In genomic region chr17:35588196-35588920, GRCh38 we compare ENCODE assay signal across 9 cellular contexts. TPM values are rescaled to one million over a fixed set of nuclear protein-coding genes. Genes with fewer than 3 reads are reported as not detected.
A peak's percentile ranks its signal among the peaks of the same experiment; 100 is the strongest.
DNase-seq lines count a peak whose midpoint lies in the region; ATAC-seq, FAIRE-seq and TF ChIP-seq lines count a peak whose summit lies in the region.
"Had no signal": no experiment of that assay in that cellular context is flagged by ENCODE, and none has a peak within 500 bp of the region (broad histone marks: within the 10 kb centered on the region; RNA-seq: fewer than 3 reads in every experiment).

No MANE protein-coding gene starts in this region.

- TF ChIP-seq CTCF in gastroesophageal sphincter (IDR thresholded peaks at IDR 0.05) = no peak
- no peak for TF ChIP-seq CTCF in smooth muscle cell (IDR thresholded peaks at IDR 0.05; ENCODE audit: borderline replicate concordance, insufficient read depth, poor library complexity, severe bottlenecking)

- H3K27me3 Mint-ChIP-seq in activated naive CD4-positive, alpha-beta T cell treated with anti-CD3 and anti-CD28 coated beads for 36 hours (ENCODE audit: low read depth) = no peaks in the 10 kb centered on the region
- peaks cover 8% of the 10 kb centered on the region for H3K27me3 Mint-ChIP-seq in T-helper 2 cell treated with Interferon-gamma antibody and Interleukin-4, amounts not matched to agents 5 μg/mL and 100 μg/mL, for 36 hours (ENCODE audit: low read depth)

- H3K4me2 ChIP-seq in smooth muscle cell = peak overlapping the region; percentile 89

- peaks cover 29% of the 10 kb centered on the region for H3K4me1 Mint-ChIP-seq in activated naive CD4-positive, alpha-beta T cell treated with anti-CD3 and anti-CD28 coated beads for 36 hours (ENCODE audit: low read depth)
- peaks cover 25% of the 10 kb centered on the region for H3K4me1 Mint-ChIP-seq in T-helper 2 cell treated with Interferon-gamma antibody and Interleukin-4, amounts not matched to agents 5 μg/mL and 100 μg/mL, for 36 hours (ENCODE audit: low read depth)

- CTCF ChIA-PET in activated naive CD4-positive, alpha-beta T cell treated with anti-CD3 and anti-CD28 coated beads for 36 hours (lab: Charles Lee) = interaction anchor here (0.9 to 1.6 kb wide), 7 partner anchors 8 to 159 kb away, joined by 3 to 5 read pairs (median 3); no protein-coding TSS in a partner anchor

- DNase-seq in activated naive CD4-positive, alpha-beta T cell treated with anti-CD3 and anti-CD28 coated beads for 36 hours = peak; percentile 43
- no peak for DNase-seq in activated naive CD4-positive, alpha-beta T cell (lab: John Stamatoyannopoulos, UW)
- no peak for DNase-seq in T-helper 2 cell treated with Interferon-gamma antibody and Interleukin-4, amounts not matched to agents 5 μg/mL and 100 μg/mL, for 36 hours (ENCODE audit: low spot score)
- no peak for DNase-seq in smooth muscle cell (lab: John Stamatoyannopoulos, UW; ENCODE audit: unreplicated experiment)
- DNase-seq in frontal cortex (ENCODE audit: low spot score in 2 of 2) = no peak

- peaks cover 8% of the 10 kb centered on the region for H3K36me3 Mint-ChIP-seq in activated naive CD4-positive, alpha-beta T cell treated with anti-CD3 and anti-CD28 coated beads for 36 hours (ENCODE audit: low read depth)
- peaks cover 8% of the 10 kb centered on the region for H3K36me3 Mint-ChIP-seq in T-helper 2 cell treated with Interferon-gamma antibody and Interleukin-4, amounts not matched to agents 5 μg/mL and 100 μg/mL, for 36 hours (ENCODE audit: low read depth)

- WGBS in gastroesophageal sphincter (ENCODE audit: low coverage in 1 of 2), 2 donors = 59 to 61% methylated on average over 12 of the region's 12 CpGs
- 37% methylated on average over 12 of the region's 12 CpGs for WGBS in smooth muscle cell (ENCODE audit: low lambda C conversion rate)

- H3K4me3 Mint-ChIP-seq in activated naive CD4-positive, alpha-beta T cell treated with anti-CD3 and anti-CD28 coated beads for 36 hours = peak overlapping the region; percentile 97
- H3K4me3 Mint-ChIP-seq in T-helper 2 cell treated with Interferon-gamma antibody and Interleukin-4, amounts not matched to agents 5 μg/mL and 100 μg/mL, for 36 hours = peak overlapping the region; percentile 95

- no peak for TF ChIP-seq POLR2A in gastroesophageal sphincter (IDR thresholded peaks at IDR 0.05)

- intact Hi-C loops in activated naive CD4-positive, alpha-beta T cell treated with anti-CD3 and anti-CD28 coated beads for 36 hours (cut with micrococcal nuclease) = loop anchor here (1.0 to 5.0 kb wide), 2 partner anchors 214 to 276 kb away; no protein-coding TSS in a partner anchor

- H3K4me3 ChIP-seq in gastroesophageal sphincter (peak overlapping the region; percentile 71 to 99), smooth muscle cell (peak overlapping the region; percentile 80)

- H3K27ac Mint-ChIP-seq in activated naive CD4-positive, alpha-beta T cell treated with anti-CD3 and anti-CD28 coated beads for 36 hours = peak overlapping the region; percentile 62
- peak overlapping the region; percentile 98 for H3K27ac Mint-ChIP-seq in T-helper 2 cell treated with Interferon-gamma antibody and Interleukin-4, amounts not matched to agents 5 μg/mL and 100 μg/mL, for 36 hours

- no peak for ATAC-seq in gastroesophageal sphincter
- ATAC-seq in GM19328 (IDR thresholded peaks at IDR 0.05; ENCODE audit: unreplicated experiment) = no peak
- ATAC-seq in HG03139 (IDR thresholded peaks at IDR 0.05; ENCODE audit: unreplicated experiment) = no peak

- H3K9me3 ChIP-seq in gastroesophageal sphincter (no peaks in the 10 kb centered on the region), smooth muscle cell (replicated peaks; ENCODE audit: low read depth) (no peaks in the 10 kb centered on the region)

- H3K27ac ChIP-seq in gastroesophageal sphincter (peak overlapping the region; percentile 91 to 99 (median 92)), smooth muscle cell (ENCODE audit: low read depth) (peak overlapping the region; percentile 60)

- H3K4me1 ChIP-seq in gastroesophageal sphincter (peaks cover 14 to 62% (median 17%) of the 10 kb centered on the region in 3 donors), smooth muscle cell (ENCODE audit: low read depth) (peaks cover 23% of the 10 kb centered on the region)

- H3K27me3 ChIP-seq in gastroesophageal sphincter (no peaks in the 10 kb centered on the region), smooth muscle cell (ENCODE audit: low read depth) (peaks cover 8% of the 10 kb centered on the region)

- H2AFZ ChIP-seq in smooth muscle cell (ENCODE audit: low read depth) = no peak overlapping the region

- H3K36me3 ChIP-seq in gastroesophageal sphincter (no peaks in the 10 kb centered on the region), smooth muscle cell (ENCODE audit: low read depth) (no peaks in the 10 kb centered on the region)

- no peak overlapping the region for H3K9ac ChIP-seq in smooth muscle cell (ENCODE audit: low read depth)

- H3K9me3 Mint-ChIP-seq in activated naive CD4-positive, alpha-beta T cell treated with anti-CD3 and anti-CD28 coated beads for 36 hours = no peaks in the 10 kb centered on the region
- H3K9me3 Mint-ChIP-seq in T-helper 2 cell treated with Interferon-gamma antibody and Interleukin-4, amounts not matched to agents 5 μg/mL and 100 μg/mL, for 36 hours = no peaks in the 10 kb centered on the region

- no peak for TF ChIP-seq EP300 in gastroesophageal sphincter (IDR thresholded peaks at IDR 0.05)

- peaks cover 2% of the 10 kb centered on the region for H3F3A ChIP-seq in smooth muscle cell (ENCODE audit: low read depth)

- FAIRE-seq in frontal cortex (lab: Jason Lieb, UNC) = no peak
- FAIRE-seq: islet of Langerhans had no signal

- peaks cover 61% of the 10 kb centered on the region for H3K79me2 ChIP-seq in smooth muscle cell (ENCODE audit: low read depth)

- H4K20me1 ChIP-seq in smooth muscle cell (ENCODE audit: low read depth) = peaks cover 52% of the 10 kb centered on the region

RNA-seq across cellular contexts. Expression of gene AP2B1, which starts 1.2 kb away (rescaled TPM):
- 100 to 1,000 TPM; 158 to 172 TPM for total RNA-seq in activated naive CD4-positive, alpha-beta T cell treated with anti-CD3 and anti-CD28 coated beads for 36 hours
- total RNA-seq in gastroesophageal sphincter (100 to 1,000 TPM; 104 to 383 (median 185) TPM), smooth muscle cell (92.3 and 94.6 TPM in 2 replicates), frontal cortex (126 TPM)
- polyA plus RNA-seq in smooth muscle cell = 45.0 and 58.5 TPM in 2 replicates

RNA-seq across cellular contexts. Expression of gene PEX12, which starts 10.0 kb away (rescaled TPM):
- 1 to 10 TPM; 6.2 to 6.5 TPM for total RNA-seq in activated naive CD4-positive, alpha-beta T cell treated with anti-CD3 and anti-CD28 coated beads for 36 hours
- total RNA-seq in gastroesophageal sphincter (1 to 10 TPM; 3.8 to 7.7 (median 6.8) TPM), smooth muscle cell (8.6 and 10.2 TPM in 2 replicates), frontal cortex (6.1 TPM)
- polyA plus RNA-seq in smooth muscle cell = 2.8 and 3.5 TPM in 2 replicates

RNA-seq across cellular contexts. Expression of gene SLFN14, which starts 27.7 kb away (rescaled TPM):
- total RNA-seq in activated naive CD4-positive, alpha-beta T cell treated with anti-CD3 and anti-CD28 coated beads for 36 hours = not detected
- total RNA-seq in gastroesophageal sphincter = not detected
- total RNA-seq in smooth muscle cell = not detected in 2 replicates
- not detected in 2 replicates for polyA plus RNA-seq in smooth muscle cell
- total RNA-seq in frontal cortex = 0.41 TPM

RNA-seq across cellular contexts. Expression of gene SLFN12L, which starts 50.9 kb away (rescaled TPM):
- 10 to 100 TPM; 23.5 to 25.2 TPM for total RNA-seq in activated naive CD4-positive, alpha-beta T cell treated with anti-CD3 and anti-CD28 coated beads for 36 hours
- total RNA-seq in gastroesophageal sphincter (1 to 10 TPM in 2 of 4 donors, under 1 TPM in 2; 0.17 to 1.9 (median 0.92) TPM), smooth muscle cell (not detected in 2 replicates), frontal cortex (0.41 TPM)
- not detected in 2 replicates for polyA plus RNA-seq in smooth muscle cell
